ENCODE assay signal across 7 cellular contexts in the genomic region with DNA sequence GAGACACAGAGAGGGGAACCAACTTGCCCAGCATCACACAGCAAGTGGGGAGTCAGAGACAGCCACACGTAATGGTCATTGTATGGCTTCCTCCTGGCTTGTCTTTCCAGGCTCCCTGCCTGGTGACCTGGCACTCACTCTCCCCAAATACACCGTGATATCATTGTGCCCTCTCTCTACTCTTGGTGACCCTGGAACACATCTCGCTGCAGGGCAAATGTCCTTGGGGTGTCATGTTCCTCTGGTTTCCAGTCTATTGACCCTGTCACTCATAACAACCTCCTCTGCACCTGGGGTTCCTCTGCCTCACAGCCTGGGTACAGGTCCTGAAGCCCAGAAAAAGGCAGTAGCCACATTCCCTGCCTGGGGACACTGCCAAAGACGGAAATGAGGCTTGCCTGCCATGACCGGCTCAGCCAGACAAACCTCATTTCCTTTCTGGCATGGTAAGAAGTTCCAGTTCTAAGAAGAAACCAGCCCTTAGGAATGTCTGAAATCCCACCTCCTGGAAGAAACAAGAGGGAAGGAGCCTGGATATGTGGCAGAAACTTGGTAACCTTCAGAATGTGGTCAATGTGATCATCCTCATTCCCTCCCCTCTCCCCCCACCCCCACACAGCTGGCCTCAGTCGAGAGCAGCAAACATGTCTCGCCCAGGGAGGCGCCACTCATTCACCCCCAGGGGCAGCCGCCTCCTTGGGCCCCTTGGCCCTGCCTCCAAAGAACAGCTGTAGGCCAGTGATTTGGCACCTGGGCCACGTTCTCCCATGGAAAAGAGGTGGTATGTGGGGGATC. TPM values are rescaled to one million over a fixed set of nuclear protein-coding genes. Genes with fewer than 3 reads are reported as not detected.
A peak's percentile ranks its signal among the peaks of the same experiment; 100 is the strongest.
DNase-seq lines count a peak whose midpoint lies in the region; ATAC-seq, FAIRE-seq and TF ChIP-seq lines count a peak whose summit lies in the region.

No MANE protein-coding gene starts in this region.

- no peak overlapping the region for H2AFZ ChIP-seq in HepG2 (ENCODE audit: low read length)

- no peak for TF ChIP-seq RAD21 in HepG2 (CRISPR knock-in tag; IDR thresholded peaks at IDR 0.05)

- TF ChIP-seq CTCF in chondrocyte (IDR thresholded peaks at IDR 0.05) (no peak), HepG2 (CRISPR knock-in tag; IDR thresholded peaks at IDR 0.05) (no peak), transverse colon (IDR thresholded peaks at IDR 0.05) (no peak), WERI-Rb-1 (IDR thresholded peaks at IDR 0.05; ENCODE audit: low read depth, low read length) (no peak)

- H3K79me2 ChIP-seq in HepG2 (ENCODE audit: insufficient read depth, low read length): no peaks in the 10 kb centered on the region

- H3K4me3 Mint-ChIP-seq in chondrocyte (ENCODE audit: unreplicated experiment): peak overlapping the region; percentile 31

- H3K36me3 ChIP-seq in HepG2 (replicated peaks in 1 of 2; ENCODE audit: control insufficient read depth in 1 of 2, insufficient read depth in 2 of 2, low read length in 2 of 2) (peaks cover 1 to 2% of the 10 kb centered on the region in 2 experiments; a peak in 2 of 5 replicates), transverse colon (peaks cover 0 to 6% (median 0%) of the 10 kb centered on the region in 4 donors), WERI-Rb-1 (no peaks in the 10 kb centered on the region)

- H3K4me3 ChIP-seq in HepG2 (replicated peaks in 1 of 3; ENCODE audit: insufficient read depth in 1 of 3, low read depth in 2 of 3, low read length in 3 of 3) (no peak overlapping the region), transverse colon (no peak overlapping the region), WERI-Rb-1 (ENCODE audit: low read depth, low read length) (no peak overlapping the region)

- H3K9ac ChIP-seq in HepG2 (ENCODE audit: insufficient read depth, low read depth, low read length): no peak overlapping the region

- H3K27me3 ChIP-seq in HepG2 (ENCODE audit: control insufficient read depth in 1 of 2, insufficient read depth in 2 of 2, low read length in 2 of 2) (no peaks in the 10 kb centered on the region), transverse colon (no peaks in the 10 kb centered on the region), WERI-Rb-1 (ENCODE audit: insufficient read depth, low read depth, severe bottlenecking) (no peaks in the 10 kb centered on the region)

- peaks cover 63% of the 10 kb centered on the region for H3K4me1 Mint-ChIP-seq in chondrocyte (ENCODE audit: low read depth)

- intact Hi-C loops in HepG2 (cut with micrococcal nuclease; ENCODE audit: unreplicated experiment): no loop called here
- intact Hi-C loops in transverse colon (cut with DNase I; ENCODE audit: low total_unique reads): no loop called here

- H3K4me1 ChIP-seq in HepG2 (ENCODE audit: insufficient read depth, low read length): peaks cover 27% of the 10 kb centered on the region
- H3K4me1 ChIP-seq in transverse colon: no peaks in the 10 kb centered on the region

- peaks cover 5% of the 10 kb centered on the region for H3K36me3 Mint-ChIP-seq in chondrocyte (ENCODE audit: low read depth)

- no peak overlapping the region for H3K4me2 ChIP-seq in HepG2 (ENCODE audit: low read depth, low read length)

- no peak for FAIRE-seq in HepG2 (lab: Jason Lieb, UNC)

- TF ChIP-seq EP300 in HepG2 (IDR thresholded peaks at IDR 0.05; ENCODE audit: low read depth in 2 of 2, low read length in 2 of 2) (no peak), HepG2 (CRISPR knock-in tag; IDR thresholded peaks at IDR 0.05; ENCODE audit: borderline replicate concordance) (no peak), transverse colon (IDR thresholded peaks at IDR 0.05; ENCODE audit: low read depth) (no peak)

- H3K27me3 Mint-ChIP-seq in chondrocyte (ENCODE audit: low read depth): no peaks in the 10 kb centered on the region

- H3K9me3 ChIP-seq in HepG2 (ENCODE audit: low read length) (no peaks in the 10 kb centered on the region), transverse colon (no peaks in the 10 kb centered on the region), WERI-Rb-1 (ENCODE audit: severe bottlenecking) (no peaks in the 10 kb centered on the region)

- H3K27ac ChIP-seq in HepG2 (ENCODE audit: extremely low read length, insufficient read depth, low read length) (no peak overlapping the region), transverse colon (peak overlapping the region in 3 of 4 donors; percentile 10 to 25 (median 22)), WERI-Rb-1 (no peak overlapping the region)

- peak; percentile 24 for ATAC-seq in HepG2

- BruUV-seq in HepG2 (replicated peaks; lab: Mats Ljungman, UMichigan): no TSS peak

- in situ Hi-C loops in HepG2 (cut with HindIII; ENCODE audit: extremely low pct_ligation_motif_present, low pct_unique_long_range_greater_than_20kb) (no loop called here), transverse colon (cut with MboI; ENCODE audit: low pct_ligation_motif_present in 1 of 4, low pct_unique_long_range_greater_than_20kb in 1 of 4, low sequenced_read_pairs in 3 of 4) (no loop called here)

- CTCF ChIA-PET in HepG2 (lab: Yijun Ruan, JAX; ENCODE audit: low intra/inter-chr PET ratio, low total read pairs): no interaction called here

- TF ChIP-seq POLR2A in HepG2 (IDR thresholded peaks at IDR 0.05; ENCODE audit: insufficient read depth in 1 of 2, low read depth in 2 of 2, low read length in 2 of 2) (no peak), transverse colon (IDR thresholded peaks at IDR 0.05) (no peak)

- H3K27ac Mint-ChIP-seq in chondrocyte (ENCODE audit: unreplicated experiment): peak overlapping the region; percentile 96

- H4K20me1 ChIP-seq in HepG2 (ENCODE audit: insufficient read depth, low read length): no peaks in the 10 kb centered on the region

- no peaks in the 10 kb centered on the region for H3K9me3 Mint-ChIP-seq in chondrocyte (ENCODE audit: low read depth)

- DNase-seq in LHCN-M2 (ENCODE audit: low read depth) (peak; percentile 86), chondrocyte (ENCODE audit: low spot score) (no peak), HepG2 (ENCODE audit: low spot score) (no peak), transverse colon (no peak), NCI-H1694 (lab: John Stamatoyannopoulos, UW) (no peak), WERI-Rb-1 (no peak)
- no peak for DNase-seq in stimulated activated naive CD4-positive, alpha-beta T cell (lab: John Stamatoyannopoulos, UW)

- 56% methylated on average over 10 of the region's 10 CpGs for WGBS in HepG2 (ENCODE audit: low lambda C conversion rate)
- 63 to 64% methylated on average over 2 to 8 of the region's 10 CpGs for WGBS in transverse colon (ENCODE audit: low coverage in 1 of 2), 2 donors

- POLR2A ChIA-PET in HepG2 (lab: Yijun Ruan, JAX): no interaction called here

TF ChIP-seq in HepG2, 621 proteins besides CTCF, POLR2A, EP300 and RAD21 (continues in another document):
- TF ChIP-seq ZNF768 (CRISPR knock-in tag; IDR thresholded peaks at IDR 0.05): peak; percentile 90
- no peak for TF ChIP-seq ISL2 (CRISPR knock-in tag; IDR thresholded peaks at IDR 0.05)
- no peak for TF ChIP-seq HOXA3 (CRISPR knock-in tag; IDR thresholded peaks at IDR 0.05)
- TF ChIP-seq ATAD3A (CRISPR knock-in tag; IDR thresholded peaks at IDR 0.05): no peak

RNA-seq across cellular contexts. Expression of a gene that starts 30.6 kb away (rescaled TPM):
- total RNA-seq in LHCN-M2 (2014; rRNA removed) (23.5 and 25.7 TPM in 2 replicates), chondrocyte (17.4 to 21.1 TPM (median 17.5 TPM) in 3 replicates), HepG2 (2016; rRNA removed; fragmentation: Illumina TruSeq; extraction: Trizol) (36.6 and 51.5 TPM in 2 replicates), transverse colon (10 to 100 TPM in 2 of 4 donors, 1 to 10 TPM in 2; 7.2 to 14.6 (median 10.4) TPM)
- 12.5 TPM for polyA plus RNA-seq in LHCN-M2 (2012)
- total RNA-seq in HepG2 (2016; cell fraction: cytosol; rRNA removed; fragmentation: Illumina TruSeq; extraction: Trizol; ENCODE audit: low read depth): 3.1 and 3.9 TPM in 2 replicates
- total RNA-seq in HepG2 (2016; cell fraction: insoluble cytoplasmic fraction; rRNA removed; fragmentation: Illumina TruSeq; extraction: Trizol): 36.2 and 50.8 TPM in 2 replicates
- 8.5 and 9.5 TPM in 2 replicates for total RNA-seq in HepG2 (2016; cell fraction: membrane; rRNA removed; fragmentation: Illumina TruSeq; extraction: Trizol)
- total RNA-seq in HepG2 (2016; cell fraction: nucleus; rRNA removed; fragmentation: Illumina TruSeq; extraction: Trizol): 17.2 and 19.0 TPM in 2 replicates
- 12.4 and 12.9 TPM in 2 replicates for polyA plus RNA-seq in HepG2 (2011; rRNA removed)
- 7.3 and 9.6 TPM in 2 replicates for polyA plus RNA-seq in HepG2 (2011; cell fraction: cytosol; rRNA removed)
- 4.2 and 5.2 TPM in 2 replicates for polyA plus RNA-seq in HepG2 (2011; cell fraction: nucleus; rRNA removed)
- 10.5 and 14.2 TPM in 2 replicates for polyA plus RNA-seq in HepG2 (2012)
- polyA plus RNA-seq in HepG2 (2016; cell fraction: cytosol; fragmentation: Illumina TruSeq; extraction: Trizol; ENCODE audit: low read depth): 1.4 and 1.8 TPM in 2 replicates
- 30.6 and 31.7 TPM in 2 replicates for polyA plus RNA-seq in HepG2 (2016; cell fraction: insoluble cytoplasmic fraction; fragmentation: Illumina TruSeq; extraction: Trizol; ENCODE audit: low read depth)
- 2.9 and 3.4 TPM in 2 replicates for polyA plus RNA-seq in HepG2 (2016; cell fraction: membrane; fragmentation: Illumina TruSeq; extraction: Trizol; ENCODE audit: low read depth)
- polyA plus RNA-seq in HepG2 (2016; cell fraction: nucleus; fragmentation: Illumina TruSeq; extraction: Trizol; ENCODE audit: insufficient read depth, low read depth): 15.2 TPM in 2 replicates
- 13.5 and 23.0 TPM in 2 replicates for polyA minus RNA-seq in HepG2 (2011; rRNA and poly(A)+ RNA removed; ENCODE audit: low replicate concordance)
- 13.7 and 17.2 TPM in 2 replicates for polyA minus RNA-seq in HepG2 (2011; cell fraction: cytosol; rRNA and poly(A)+ RNA removed)
- polyA minus RNA-seq in HepG2 (2011; cell fraction: nucleus; rRNA and poly(A)+ RNA removed): 13.6 and 16.0 TPM in 2 replicates

Comparison
In these comparisons a context has a peak if more than half of its experiments do, and no peak if none do; other contexts are left out.
1. H3K27ac ChIP-seq: peak in transverse colon (3 of 4); none in HepG2 (single experiment) and WERI-Rb-1 (single experiment).